ENCODE assay signal across 1 cellular context in genomic region chr3:100465871-100466777, GRCh38.
TF ChIP-seq lines count a peak whose summit lies in the region.

No MANE protein-coding gene starts in this region.

TF ChIP-seq in GM23338, 12 proteins besides CTCF, POLR2A, EP300 and RAD21 (continued from another document):
- TF ChIP-seq ETS1 (IDR thresholded peaks at IDR 0.05) (no peak), REST (IDR thresholded peaks at IDR 0.05; ENCODE audit: unreplicated experiment) (no peak), EZH2 (IDR thresholded peaks at IDR 0.05; ENCODE audit: low read depth, unreplicated experiment) (no peak), ZNF331 (CRISPR knock-in tag; IDR thresholded peaks at IDR 0.05; ENCODE audit: low read depth) (no peak), STAT1 (IDR thresholded peaks at IDR 0.05; ENCODE audit: unreplicated experiment) (no peak), CREB1 (CRISPR knock-in tag; IDR thresholded peaks at IDR 0.05; ENCODE audit: low read depth) (no peak)
TF ChIP-seq in GM23338: peak in this region for 0.
